ENCODE assay signal across 1 cellular context in genomic region chr1:173925306-173926242, GRCh38.
TF ChIP-seq lines count a peak whose summit lies in the region.

No MANE protein-coding gene starts in this region.

TF ChIP-seq in H1, 55 proteins besides CTCF, POLR2A, EP300 and RAD21:
- TF ChIP-seq CHD1 (IDR thresholded peaks at IDR 0.05; ENCODE audit: low read depth, low read length), result no peak
- TF ChIP-seq POU5F1 (IDR thresholded peaks at IDR 0.05; ENCODE audit: low read depth, low read length), result no peak
- no peak for TF ChIP-seq SUZ12 (IDR thresholded peaks at IDR 0.05; ENCODE audit: low read length)
- no peak for TF ChIP-seq HDAC6 (IDR thresholded peaks at IDR 0.05; ENCODE audit: low read depth, low read length)
- TF ChIP-seq CHD7 (IDR thresholded peaks at IDR 0.05; ENCODE audit: insufficient replicate concordance, low read length), result no peak
